Comparison of ENCODE assay signal across 25 cellular contexts in genomic region chr7:86248977-86249376, GRCh38.
"Had no signal": no experiment of that assay in that cellular context is flagged by ENCODE, and none has a peak within 500 bp of the region (broad histone marks: within the 10 kb centered on the region; RNA-seq: fewer than 3 reads in every experiment).

No MANE protein-coding gene starts in this region.

- H3K9me3 Mint-ChIP-seq: endodermal cell, mesothelial cell of epicardium had no signal

- H3K4me1 Mint-ChIP-seq: naive B cell had no signal

- H3K27me3 Mint-ChIP-seq: dendritic cell treated with granulocyte-macrophage colony-stimulating factor and Interleukin-4, amounts not matched to agents 40 ng/mL and 50 ng/mL, for 4 days; effector memory CD8-positive, alpha-beta T cell; naive B cell had no signal

- H3K27me3 ChIP-seq: colonic mucosa, esophagus squamous epithelium, gastrocnemius medialis, heart right ventricle, left lung had no signal

- H3K4me3 ChIP-seq: colonic mucosa, esophagus squamous epithelium, gastrocnemius medialis, heart right ventricle, left lung, lower lobe of right lung, mucosa of descending colon had no signal

- DNase-seq: colonic mucosa; cortex of kidney; effector CD8-positive, alpha-beta T cell; effector memory CD8-positive, alpha-beta T cell; endodermal cell; erythroblast; esophagus squamous epithelium; foreskin fibroblast; foreskin melanocyte; gastrocnemius medialis; glutamatergic neuron; head of caudate nucleus; heart right ventricle; hippocampal formation; left cardiac atrium; left lung; left ventricle myocardium superior; lower lobe of right lung; mesenchymal stem cell; mucosa of descending colon; naive B cell had no signal

- H3K4me3 Mint-ChIP-seq: dendritic cell treated with granulocyte-macrophage colony-stimulating factor and Interleukin-4, amounts not matched to agents 40 ng/mL and 50 ng/mL, for 4 days; effector memory CD8-positive, alpha-beta T cell; endodermal cell; mesothelial cell of epicardium; naive B cell had no signal

- H3K4me1 ChIP-seq: colonic mucosa, esophagus squamous epithelium, gastrocnemius medialis, heart right ventricle, left lung, lower lobe of right lung had no signal

- ATAC-seq: effector memory CD8-positive, alpha-beta T cell; esophagus mucosa; gastrocnemius medialis; heart right ventricle; left cardiac atrium; left lung; left ventricle myocardium superior; lower lobe of right lung; mucosa of descending colon had no signal

- H3K27ac ChIP-seq: colonic mucosa, epithelial cell of prostate, esophagus squamous epithelium, gastrocnemius medialis, heart right ventricle, left lung, lower lobe of right lung had no signal

- H3K9me3 ChIP-seq: colonic mucosa, esophagus squamous epithelium, gastrocnemius medialis had no signal

- H3K36me3 ChIP-seq: colonic mucosa, esophagus squamous epithelium, gastrocnemius medialis, heart right ventricle, left lung, lower lobe of right lung had no signal

- H3K36me3 Mint-ChIP-seq: mesothelial cell of epicardium, naive B cell had no signal

- H3K27ac Mint-ChIP-seq: dendritic cell treated with granulocyte-macrophage colony-stimulating factor and Interleukin-4, amounts not matched to agents 40 ng/mL and 50 ng/mL, for 4 days; effector memory CD8-positive, alpha-beta T cell; endodermal cell; mesothelial cell of epicardium; naive B cell had no signal
